Comparison of ENCODE assay signal across 28 cellular contexts in the genomic region with DNA sequence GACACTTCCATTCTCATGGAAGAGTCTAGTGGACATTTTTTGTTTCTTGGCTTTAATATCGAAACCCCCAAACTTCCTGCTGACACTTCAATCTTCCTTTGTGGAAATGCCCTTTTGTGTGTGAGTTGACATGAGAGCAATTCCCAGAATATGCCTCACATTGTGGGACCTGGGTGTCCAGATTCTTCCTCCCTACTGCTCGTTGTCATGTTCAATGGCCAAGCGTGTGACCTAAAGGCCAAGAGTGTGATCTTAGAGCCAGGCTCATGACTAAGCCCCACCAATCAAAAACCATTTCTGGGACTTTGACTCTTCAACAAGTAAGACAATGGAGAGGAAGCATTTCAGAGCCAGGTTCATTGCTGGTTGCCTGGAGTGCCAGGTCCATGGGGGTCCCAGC. TPM values are rescaled to one million over a fixed set of nuclear protein-coding genes. Genes with fewer than 3 reads are reported as not detected.
"Had no signal": no experiment of that assay in that cellular context is flagged by ENCODE, and none has a peak within 500 bp of the region (broad histone marks: within the 10 kb centered on the region; RNA-seq: fewer than 3 reads in every experiment).

No MANE protein-coding gene starts in this region.

- H3K27ac ChIP-seq: hepatocyte, lower lobe of right lung, pancreas, prostate gland, spleen, tibial nerve, uterus had no signal

- H3K4me1 ChIP-seq: lower lobe of right lung, pancreas, prostate gland, spleen, tibial nerve, uterus had no signal

- H3K79me2 ChIP-seq: hepatocyte had no signal

- H2AFZ ChIP-seq: hepatocyte had no signal

- H3K4me3 ChIP-seq: hepatocyte, lower lobe of right lung, mucosa of descending colon, pancreas, prostate gland, skin epidermis, spleen, tibial nerve, uterus had no signal

- H3K4me1 Mint-ChIP-seq: naive thymus-derived CD4-positive, alpha-beta T cell; stimulated activated effector memory CD8-positive, alpha-beta T cell treated with anti-CD3 and anti-CD28 coated beads, Interleukin-12 subunit alpha, Interleukin-12 subunit beta, amount 100 ng/mL, for 72 hours; stimulated activated naive CD8-positive, alpha-beta T cell treated with anti-CD3 and anti-CD28 coated beads, Interleukin-15, amount 100 ng/mL, for 72 hours had no signal

- H3K4me2 ChIP-seq: hepatocyte had no signal

- FAIRE-seq: keratinocyte, pancreas had no signal

- H3K9me3 Mint-ChIP-seq: stimulated activated effector memory CD8-positive, alpha-beta T cell treated with anti-CD3 and anti-CD28 coated beads, Interleukin-12 subunit alpha, Interleukin-12 subunit beta, amount 100 ng/mL, for 72 hours; stimulated activated naive CD8-positive, alpha-beta T cell treated with anti-CD3 and anti-CD28 coated beads, Interleukin-15, amount 100 ng/mL, for 72 hours had no signal

- ATAC-seq: left cardiac atrium; left lobe of liver; left ventricle myocardium superior; lower lobe of right lung; mucosa of descending colon; naive thymus-derived CD4-positive, alpha-beta T cell; natural killer cell treated with Interleukin-12 subunit alpha and Interleukin-12 subunit beta and Interleukin-15 and Interleukin-18, amount 100 ng/mL, for 72 hours; pancreas; right cardiac atrium; sciatic nerve; stimulated activated effector memory CD8-positive, alpha-beta T cell treated with anti-CD3 and anti-CD28 coated beads, Interleukin-12 subunit alpha, Interleukin-12 subunit beta, amount 100 ng/mL, for 72 hours; stimulated activated naive CD8-positive, alpha-beta T cell treated with anti-CD3 and anti-CD28 coated beads, Interleukin-15, amount 100 ng/mL, for 72 hours had no signal

- H3K36me3 ChIP-seq: lower lobe of right lung, pancreas, prostate gland, spleen, tibial nerve, uterus had no signal

- H3K27me3 ChIP-seq: hepatocyte, pancreas, spleen, tibial nerve, uterus had no signal

- H3K27ac Mint-ChIP-seq: natural killer cell treated with Interleukin-12 subunit alpha and Interleukin-12 subunit beta and Interleukin-15 and Interleukin-18, amount 100 ng/mL, for 72 hours; stimulated activated effector memory CD8-positive, alpha-beta T cell treated with anti-CD3 and anti-CD28 coated beads, Interleukin-12 subunit alpha, Interleukin-12 subunit beta, amount 100 ng/mL, for 72 hours; stimulated activated naive CD8-positive, alpha-beta T cell treated with anti-CD3 and anti-CD28 coated beads, Interleukin-15, amount 100 ng/mL, for 72 hours; type B pancreatic cell had no signal

- H3K4me3 Mint-ChIP-seq: naive thymus-derived CD4-positive, alpha-beta T cell; natural killer cell treated with Interleukin-12 subunit alpha and Interleukin-12 subunit beta and Interleukin-15 and Interleukin-18, amount 100 ng/mL, for 72 hours; stimulated activated effector memory CD8-positive, alpha-beta T cell treated with anti-CD3 and anti-CD28 coated beads, Interleukin-12 subunit alpha, Interleukin-12 subunit beta, amount 100 ng/mL, for 72 hours; stimulated activated naive CD8-positive, alpha-beta T cell treated with anti-CD3 and anti-CD28 coated beads, Interleukin-15, amount 100 ng/mL, for 72 hours; type B pancreatic cell had no signal

- DNase-seq: kidney glomerular epithelial cell; left cardiac atrium; left ventricle myocardium superior; lower lobe of right lung; mammary epithelial cell; midbrain; mucosa of descending colon; naive thymus-derived CD4-positive, alpha-beta T cell; pancreas; posterior cingulate gyrus; retina; right cardiac atrium; spleen; stimulated activated CD4-positive, alpha-beta T cell treated with anti-CD3 and anti-CD28 coated beads, Interleukin-4, amount 100 ng/mL, for 24 hours; stimulated activated naive CD4-positive, alpha-beta T cell; stimulated activated naive CD8-positive, alpha-beta T cell treated with anti-CD3 and anti-CD28 coated beads, Interleukin-15, amount 100 ng/mL, for 72 hours; substantia nigra; uterus had no signal

- H3K36me3 Mint-ChIP-seq: naive thymus-derived CD4-positive, alpha-beta T cell; natural killer cell treated with Interleukin-12 subunit alpha and Interleukin-12 subunit beta and Interleukin-15 and Interleukin-18, amount 100 ng/mL, for 72 hours; stimulated activated effector memory CD8-positive, alpha-beta T cell treated with anti-CD3 and anti-CD28 coated beads, Interleukin-12 subunit alpha, Interleukin-12 subunit beta, amount 100 ng/mL, for 72 hours; type B pancreatic cell had no signal

- H3K9me3 ChIP-seq: lower lobe of right lung, mucosa of descending colon, pancreas, prostate gland, spleen, tibial nerve, uterus had no signal

RNA-seq across cellular contexts. Expression of gene BMPER, which starts 52.5 kb away (rescaled TPM):
- polyA plus RNA-seq: naive thymus-derived CD4-positive, alpha-beta T cell had no signal
